Comparison of ENCODE assay signal across 1 cellular context in the genomic region with DNA sequence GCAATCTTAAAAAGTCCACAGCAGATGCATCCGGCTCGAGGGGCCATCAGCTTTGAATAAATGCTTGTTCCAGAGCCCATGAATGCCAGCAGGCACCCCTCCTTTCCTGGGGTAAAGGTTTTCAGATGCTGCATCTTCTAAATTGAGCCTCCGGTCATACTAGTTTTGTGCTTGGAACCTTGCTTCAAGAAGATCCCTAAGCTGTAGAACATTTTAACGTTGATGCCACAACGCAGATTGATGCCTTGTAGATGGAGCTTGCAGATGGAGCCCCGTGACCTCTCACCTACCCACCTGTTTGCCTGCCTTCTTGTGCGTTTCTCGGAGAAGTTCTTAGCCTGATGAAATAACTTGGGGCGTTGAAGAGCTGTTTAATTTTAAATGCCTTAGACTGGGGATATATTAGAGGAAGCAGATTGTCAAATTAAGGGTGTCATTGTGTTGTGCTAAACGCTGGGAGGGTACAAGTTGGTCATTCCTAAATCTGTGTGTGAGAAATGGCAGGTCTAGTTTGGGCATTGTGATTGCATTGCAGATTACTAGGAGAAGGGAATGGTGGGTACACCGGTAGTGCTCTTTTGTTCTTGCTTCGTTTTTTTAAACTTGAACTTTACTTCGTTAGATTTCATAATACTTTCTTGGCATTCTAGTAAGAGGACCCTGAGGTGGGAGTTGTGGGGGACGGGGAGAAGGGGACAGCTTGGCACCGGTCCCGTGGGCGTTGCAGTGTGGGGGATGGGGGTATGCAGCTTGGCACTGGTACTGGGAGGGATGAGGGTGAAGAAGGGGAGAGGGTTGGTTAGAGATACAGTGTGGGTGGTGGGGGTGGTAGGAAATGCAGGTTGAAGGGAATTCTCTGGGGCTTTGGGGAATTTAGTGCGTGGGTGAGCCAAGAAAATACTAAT.
TF ChIP-seq lines count a peak whose summit lies in the region.

No MANE protein-coding gene starts in this region.

TF ChIP-seq in K562, 482 proteins besides CTCF, POLR2A, EP300 and RAD21 (continued from another document and continues in another):
- TF ChIP-seq, protein P1, sequence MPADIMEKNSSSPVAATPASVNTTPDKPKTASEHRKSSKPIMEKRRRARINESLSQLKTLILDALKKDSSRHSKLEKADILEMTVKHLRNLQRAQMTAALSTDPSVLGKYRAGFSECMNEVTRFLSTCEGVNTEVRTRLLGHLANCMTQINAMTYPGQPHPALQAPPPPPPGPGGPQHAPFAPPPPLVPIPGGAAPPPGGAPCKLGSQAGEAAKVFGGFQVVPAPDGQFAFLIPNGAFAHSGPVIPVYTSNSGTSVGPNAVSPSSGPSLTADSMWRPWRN (IDR thresholded peaks at IDR 0.05; ENCODE audit: low read depth), result 0 out of 2 replicates have a peak, but pooled peaks have one; percentile 8
- TF ChIP-seq ZNF354B (CRISPR knock-in tag; IDR thresholded peaks at IDR 0.05) (no peak), MAFK (IDR thresholded peaks at IDR 0.05; ENCODE audit: low read length) (no peak), FOXM1 (IDR thresholded peaks at IDR 0.05; ENCODE audit: low read depth) (no peak), FOXM1 (CRISPR knock-in tag; IDR thresholded peaks at IDR 0.05; ENCODE audit: low read depth) (no peak), PHB2 (IDR thresholded peaks at IDR 0.05; ENCODE audit: low read depth) (no peak), RBM22 (IDR thresholded peaks at IDR 0.05; ENCODE audit: low read depth, low read length, poor library complexity, severe bottlenecking) (peak; percentile 57), ZNF561 (CRISPR knock-in tag; conservative IDR thresholded peaks at IDR 0.05) (no peak), TFAM (CRISPR knock-in tag; conservative IDR thresholded peaks at IDR 0.05) (no peak), SMAD2 (IDR thresholded peaks at IDR 0.05; ENCODE audit: low read depth, low read length) (no peak), BCOR (IDR thresholded peaks at IDR 0.05) (no peak), ILF3 (IDR thresholded peaks at IDR 0.05; ENCODE audit: borderline replicate concordance) (no peak), NFIX (CRISPR knock-in tag; IDR thresholded peaks at IDR 0.05; ENCODE audit: low read depth) (no peak), TRIM24 (IDR thresholded peaks at IDR 0.05) (no peak), ZNF140 (CRISPR knock-in tag; IDR thresholded peaks at IDR 0.05) (no peak), HDGF (IDR thresholded peaks at IDR 0.05) (no peak), CBFA2T3 (IDR thresholded peaks at IDR 0.05) (no peak; the same call in 1 of the 2 replicates), ZNF551 (CRISPR knock-in tag; IDR thresholded peaks at IDR 0.05) (peak; percentile 31; the same call in 1 of the 2 replicates), MTA1 (IDR thresholded peaks at IDR 0.05; ENCODE audit: borderline replicate concordance) (no peak), POLR2AphosphoS2 (IDR thresholded peaks at IDR 0.05; ENCODE audit: low read length) (peak; percentile 23; the same call in 1 of the 2 replicates), ZNF717 (CRISPR knock-in tag; IDR thresholded peaks at IDR 0.05) (no peak; the same call in 1 of the 2 replicates), HDAC8 (tag; IDR thresholded peaks at IDR 0.05) (no peak), EWSR1 (IDR thresholded peaks at IDR 0.05; ENCODE audit: borderline replicate concordance, low read depth, partially characterized antibody) (no peak), ZNF316 (IDR thresholded peaks at IDR 0.05) (no peak), ZKSCAN8 (CRISPR knock-in tag; IDR thresholded peaks at IDR 0.05) (no peak), ETV5 (CRISPR knock-in tag; IDR thresholded peaks at IDR 0.05; ENCODE audit: low read depth) (no peak), ZC3H11A (IDR thresholded peaks at IDR 0.05; ENCODE audit: low read depth, low read length) (no peak), ZNF146 (CRISPR knock-in tag; IDR thresholded peaks at IDR 0.05; ENCODE audit: unreplicated experiment) (no peak), CREBBP (IDR thresholded peaks at IDR 0.05; ENCODE audit: low read depth, low read length) (no peak), ZFPM2 (CRISPR knock-in tag; IDR thresholded peaks at IDR 0.05) (no peak; the same call in 1 of the 2 replicates), YY1 (IDR thresholded peaks at IDR 0.05; ENCODE audit: borderline replicate concordance in 1 of 3, control insufficient read depth in 1 of 3, extremely low read depth in 1 of 3, insufficient read depth in 3 of 3, insufficient read length in 1 of 3, insufficient replicate concordance in 2 of 3, low read depth in 1 of 3, low read length in 2 of 3) (peak in 1 of 3 experiments; percentile 31), STAT5A (IDR thresholded peaks at IDR 0.05; ENCODE audit: borderline replicate concordance, low read length) (peak; percentile 6; the same call in 1 of the 2 replicates), SIN3A (IDR thresholded peaks at IDR 0.05; ENCODE audit: borderline replicate concordance in 2 of 2, control insufficient read depth in 1 of 2, low read depth in 2 of 2, low read length in 2 of 2) (peak; percentile 52 to 82), RBM14 (IDR thresholded peaks at IDR 0.05; ENCODE audit: borderline replicate concordance, insufficient read depth, low read depth, low read length) (no peak), TCF7 (IDR thresholded peaks at IDR 0.05; ENCODE audit: borderline replicate concordance) (no peak), NR4A1 (CRISPR knock-in tag; IDR thresholded peaks at IDR 0.05) (no peak), NR4A1 (tag; IDR thresholded peaks at IDR 0.05) (no peak), ZSCAN29 (IDR thresholded peaks at IDR 0.05) (peak; percentile 16; the same call in 1 of the 2 replicates), ZKSCAN3 (CRISPR knock-in tag; IDR thresholded peaks at IDR 0.05) (no peak), PTRF (tag; IDR thresholded peaks at IDR 0.05) (no peak), TOE1 (IDR thresholded peaks at IDR 0.05; ENCODE audit: borderline replicate concordance) (peak; percentile 30; the same call in 1 of the 2 replicates), TOE1 (CRISPR knock-in tag; IDR thresholded peaks at IDR 0.05; ENCODE audit: borderline replicate concordance, low read depth) (no peak; the same call in 1 of the 2 replicates)
- TF ChIP-seq, protein P2, sequence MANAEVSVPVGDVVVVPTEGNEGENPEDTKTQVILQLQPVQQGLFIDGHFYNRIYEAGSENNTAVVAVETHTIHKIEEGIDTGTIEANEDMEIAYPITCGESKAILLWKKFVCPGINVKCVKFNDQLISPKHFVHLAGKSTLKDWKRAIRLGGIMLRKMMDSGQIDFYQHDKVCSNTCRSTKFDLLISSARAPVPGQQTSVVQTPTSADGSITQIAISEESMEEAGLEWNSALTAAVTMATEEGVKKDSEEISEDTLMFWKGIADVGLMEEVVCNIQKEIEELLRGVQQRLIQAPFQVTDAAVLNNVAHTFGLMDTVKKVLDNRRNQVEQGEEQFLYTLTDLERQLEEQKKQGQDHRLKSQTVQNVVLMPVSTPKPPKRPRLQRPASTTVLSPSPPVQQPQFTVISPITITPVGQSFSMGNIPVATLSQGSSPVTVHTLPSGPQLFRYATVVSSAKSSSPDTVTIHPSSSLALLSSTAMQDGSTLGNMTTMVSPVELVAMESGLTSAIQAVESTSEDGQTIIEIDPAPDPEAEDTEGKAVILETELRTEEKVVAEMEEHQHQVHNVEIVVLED (CRISPR knock-in tag; IDR thresholded peaks at IDR 0.05), result no peak
- TF ChIP-seq, protein P3, sequence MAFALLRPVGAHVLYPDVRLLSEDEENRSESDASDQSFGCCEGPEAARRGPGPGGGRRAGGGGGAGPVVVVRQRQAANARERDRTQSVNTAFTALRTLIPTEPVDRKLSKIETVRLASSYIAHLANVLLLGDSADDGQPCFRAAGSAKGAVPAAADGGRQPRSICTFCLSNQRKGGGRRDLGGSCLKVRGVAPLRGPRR (CRISPR knock-in tag; IDR thresholded peaks at IDR 0.05), result no peak
- TF ChIP-seq, protein P4, sequence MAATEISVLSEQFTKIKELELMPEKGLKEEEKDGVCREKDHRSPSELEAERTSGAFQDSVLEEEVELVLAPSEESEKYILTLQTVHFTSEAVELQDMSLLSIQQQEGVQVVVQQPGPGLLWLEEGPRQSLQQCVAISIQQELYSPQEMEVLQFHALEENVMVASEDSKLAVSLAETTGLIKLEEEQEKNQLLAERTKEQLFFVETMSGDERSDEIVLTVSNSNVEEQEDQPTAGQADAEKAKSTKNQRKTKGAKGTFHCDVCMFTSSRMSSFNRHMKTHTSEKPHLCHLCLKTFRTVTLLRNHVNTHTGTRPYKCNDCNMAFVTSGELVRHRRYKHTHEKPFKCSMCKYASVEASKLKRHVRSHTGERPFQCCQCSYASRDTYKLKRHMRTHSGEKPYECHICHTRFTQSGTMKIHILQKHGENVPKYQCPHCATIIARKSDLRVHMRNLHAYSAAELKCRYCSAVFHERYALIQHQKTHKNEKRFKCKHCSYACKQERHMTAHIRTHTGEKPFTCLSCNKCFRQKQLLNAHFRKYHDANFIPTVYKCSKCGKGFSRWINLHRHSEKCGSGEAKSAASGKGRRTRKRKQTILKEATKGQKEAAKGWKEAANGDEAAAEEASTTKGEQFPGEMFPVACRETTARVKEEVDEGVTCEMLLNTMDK (IDR thresholded peaks at IDR 0.05; ENCODE audit: borderline replicate concordance, insufficient read depth, low read depth, low read length, poor library complexity, severe bottlenecking), result no peak
- TF ChIP-seq, protein P5, sequence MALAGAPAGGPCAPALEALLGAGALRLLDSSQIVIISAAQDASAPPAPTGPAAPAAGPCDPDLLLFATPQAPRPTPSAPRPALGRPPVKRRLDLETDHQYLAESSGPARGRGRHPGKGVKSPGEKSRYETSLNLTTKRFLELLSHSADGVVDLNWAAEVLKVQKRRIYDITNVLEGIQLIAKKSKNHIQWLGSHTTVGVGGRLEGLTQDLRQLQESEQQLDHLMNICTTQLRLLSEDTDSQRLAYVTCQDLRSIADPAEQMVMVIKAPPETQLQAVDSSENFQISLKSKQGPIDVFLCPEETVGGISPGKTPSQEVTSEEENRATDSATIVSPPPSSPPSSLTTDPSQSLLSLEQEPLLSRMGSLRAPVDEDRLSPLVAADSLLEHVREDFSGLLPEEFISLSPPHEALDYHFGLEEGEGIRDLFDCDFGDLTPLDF (CRISPR knock-in tag; IDR thresholded peaks at IDR 0.05), result no peak; the same call in 1 of the 2 replicates
- TF ChIP-seq, protein P6, sequence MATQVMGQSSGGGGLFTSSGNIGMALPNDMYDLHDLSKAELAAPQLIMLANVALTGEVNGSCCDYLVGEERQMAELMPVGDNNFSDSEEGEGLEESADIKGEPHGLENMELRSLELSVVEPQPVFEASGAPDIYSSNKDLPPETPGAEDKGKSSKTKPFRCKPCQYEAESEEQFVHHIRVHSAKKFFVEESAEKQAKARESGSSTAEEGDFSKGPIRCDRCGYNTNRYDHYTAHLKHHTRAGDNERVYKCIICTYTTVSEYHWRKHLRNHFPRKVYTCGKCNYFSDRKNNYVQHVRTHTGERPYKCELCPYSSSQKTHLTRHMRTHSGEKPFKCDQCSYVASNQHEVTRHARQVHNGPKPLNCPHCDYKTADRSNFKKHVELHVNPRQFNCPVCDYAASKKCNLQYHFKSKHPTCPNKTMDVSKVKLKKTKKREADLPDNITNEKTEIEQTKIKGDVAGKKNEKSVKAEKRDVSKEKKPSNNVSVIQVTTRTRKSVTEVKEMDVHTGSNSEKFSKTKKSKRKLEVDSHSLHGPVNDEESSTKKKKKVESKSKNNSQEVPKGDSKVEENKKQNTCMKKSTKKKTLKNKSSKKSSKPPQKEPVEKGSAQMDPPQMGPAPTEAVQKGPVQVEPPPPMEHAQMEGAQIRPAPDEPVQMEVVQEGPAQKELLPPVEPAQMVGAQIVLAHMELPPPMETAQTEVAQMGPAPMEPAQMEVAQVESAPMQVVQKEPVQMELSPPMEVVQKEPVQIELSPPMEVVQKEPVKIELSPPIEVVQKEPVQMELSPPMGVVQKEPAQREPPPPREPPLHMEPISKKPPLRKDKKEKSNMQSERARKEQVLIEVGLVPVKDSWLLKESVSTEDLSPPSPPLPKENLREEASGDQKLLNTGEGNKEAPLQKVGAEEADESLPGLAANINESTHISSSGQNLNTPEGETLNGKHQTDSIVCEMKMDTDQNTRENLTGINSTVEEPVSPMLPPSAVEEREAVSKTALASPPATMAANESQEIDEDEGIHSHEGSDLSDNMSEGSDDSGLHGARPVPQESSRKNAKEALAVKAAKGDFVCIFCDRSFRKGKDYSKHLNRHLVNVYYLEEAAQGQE (CRISPR knock-in tag; IDR thresholded peaks at IDR 0.05; ENCODE audit: low read depth), result no peak; the same call in 1 of the 2 replicates
- TF ChIP-seq, protein P7, sequence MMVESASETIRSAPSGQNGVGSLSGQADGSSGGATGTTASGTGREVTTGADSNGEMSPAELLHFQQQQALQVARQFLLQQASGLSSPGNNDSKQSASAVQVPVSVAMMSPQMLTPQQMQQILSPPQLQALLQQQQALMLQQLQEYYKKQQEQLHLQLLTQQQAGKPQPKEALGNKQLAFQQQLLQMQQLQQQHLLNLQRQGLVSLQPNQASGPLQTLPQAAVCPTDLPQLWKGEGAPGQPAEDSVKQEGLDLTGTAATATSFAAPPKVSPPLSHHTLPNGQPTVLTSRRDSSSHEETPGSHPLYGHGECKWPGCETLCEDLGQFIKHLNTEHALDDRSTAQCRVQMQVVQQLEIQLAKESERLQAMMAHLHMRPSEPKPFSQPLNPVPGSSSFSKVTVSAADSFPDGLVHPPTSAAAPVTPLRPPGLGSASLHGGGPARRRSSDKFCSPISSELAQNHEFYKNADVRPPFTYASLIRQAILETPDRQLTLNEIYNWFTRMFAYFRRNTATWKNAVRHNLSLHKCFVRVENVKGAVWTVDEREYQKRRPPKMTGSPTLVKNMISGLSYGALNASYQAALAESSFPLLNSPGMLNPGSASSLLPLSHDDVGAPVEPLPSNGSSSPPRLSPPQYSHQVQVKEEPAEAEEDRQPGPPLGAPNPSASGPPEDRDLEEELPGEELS (CRISPR knock-in tag; IDR thresholded peaks at IDR 0.05; ENCODE audit: borderline replicate concordance), result peak; percentile 76; the same call in 1 of the 2 replicates
- TF ChIP-seq, protein P8, sequence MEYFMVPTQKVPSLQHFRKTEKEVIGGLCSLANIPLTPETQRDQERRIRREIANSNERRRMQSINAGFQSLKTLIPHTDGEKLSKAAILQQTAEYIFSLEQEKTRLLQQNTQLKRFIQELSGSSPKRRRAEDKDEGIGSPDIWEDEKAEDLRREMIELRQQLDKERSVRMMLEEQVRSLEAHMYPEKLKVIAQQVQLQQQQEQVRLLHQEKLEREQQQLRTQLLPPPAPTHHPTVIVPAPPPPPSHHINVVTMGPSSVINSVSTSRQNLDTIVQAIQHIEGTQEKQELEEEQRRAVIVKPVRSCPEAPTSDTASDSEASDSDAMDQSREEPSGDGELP (CRISPR knock-in tag; IDR thresholded peaks at IDR 0.05; ENCODE audit: borderline replicate concordance), result no peak; the same call in 1 of the 2 replicates
- TF ChIP-seq, protein P9, sequence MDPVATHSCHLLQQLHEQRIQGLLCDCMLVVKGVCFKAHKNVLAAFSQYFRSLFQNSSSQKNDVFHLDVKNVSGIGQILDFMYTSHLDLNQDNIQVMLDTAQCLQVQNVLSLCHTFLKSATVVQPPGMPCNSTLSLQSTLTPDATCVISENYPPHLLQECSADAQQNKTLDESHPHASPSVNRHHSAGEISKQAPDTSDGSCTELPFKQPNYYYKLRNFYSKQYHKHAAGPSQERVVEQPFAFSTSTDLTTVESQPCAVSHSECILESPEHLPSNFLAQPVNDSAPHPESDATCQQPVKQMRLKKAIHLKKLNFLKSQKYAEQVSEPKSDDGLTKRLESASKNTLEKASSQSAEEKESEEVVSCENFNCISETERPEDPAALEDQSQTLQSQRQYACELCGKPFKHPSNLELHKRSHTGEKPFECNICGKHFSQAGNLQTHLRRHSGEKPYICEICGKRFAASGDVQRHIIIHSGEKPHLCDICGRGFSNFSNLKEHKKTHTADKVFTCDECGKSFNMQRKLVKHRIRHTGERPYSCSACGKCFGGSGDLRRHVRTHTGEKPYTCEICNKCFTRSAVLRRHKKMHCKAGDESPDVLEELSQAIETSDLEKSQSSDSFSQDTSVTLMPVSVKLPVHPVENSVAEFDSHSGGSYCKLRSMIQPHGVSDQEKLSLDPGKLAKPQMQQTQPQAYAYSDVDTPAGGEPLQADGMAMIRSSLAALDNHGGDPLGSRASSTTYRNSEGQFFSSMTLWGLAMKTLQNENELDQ (CRISPR knock-in tag; IDR thresholded peaks at IDR 0.05; ENCODE audit: borderline replicate concordance), result no peak
